In the genomic region with DNA sequence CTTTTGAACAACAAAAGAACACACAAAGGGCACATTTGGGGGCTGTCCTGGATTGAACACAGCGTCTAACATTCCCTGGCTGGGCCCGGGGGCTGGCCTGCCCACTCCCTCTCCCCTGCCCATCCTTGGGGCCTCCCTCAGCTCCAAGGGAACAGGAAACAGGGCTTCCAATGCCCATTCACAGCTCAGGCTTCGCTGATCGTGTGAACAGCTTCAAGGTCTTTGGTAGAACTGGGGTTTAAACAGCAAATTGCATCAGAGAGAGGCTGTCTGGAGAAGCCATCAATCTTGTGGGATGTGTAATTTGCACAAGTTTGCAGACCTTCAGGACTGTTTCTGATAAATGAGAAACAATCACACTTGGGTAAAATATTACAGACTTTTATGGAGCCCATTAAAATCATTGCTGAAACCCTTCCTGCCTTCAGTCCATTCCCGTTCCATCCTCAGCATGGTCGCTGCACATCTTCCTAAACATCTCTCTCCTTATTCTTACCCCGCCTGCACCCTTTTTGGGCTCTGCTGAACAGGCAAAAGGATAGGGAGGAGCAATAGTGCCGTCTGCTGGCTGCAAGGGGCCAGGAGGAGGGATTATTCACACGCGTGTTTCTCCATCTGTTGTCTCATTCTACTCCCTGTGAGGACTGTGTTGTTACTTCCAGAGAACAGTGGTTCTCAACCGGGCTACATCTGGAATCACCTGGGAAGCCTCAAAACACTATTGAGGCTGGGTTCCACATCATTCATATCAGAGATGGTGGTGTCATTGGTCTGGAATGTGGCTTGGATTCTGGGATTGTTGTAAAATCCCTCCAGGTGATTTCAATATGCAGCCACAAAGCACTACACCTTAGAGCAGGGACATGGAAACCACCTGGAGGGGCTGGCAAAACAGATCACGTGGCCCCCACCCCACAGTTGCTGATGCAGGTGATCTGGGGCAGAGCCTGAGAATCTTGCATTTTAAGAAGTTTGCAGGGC, we compare ENCODE assay signal across 8 cellular contexts.
A peak's percentile ranks its signal among the peaks of the same experiment; 100 is the strongest.
DNase-seq lines count a peak whose midpoint lies in the region; TF ChIP-seq lines count a peak whose summit lies in the region.

No MANE protein-coding gene starts in this region.

- peaks cover 33% of the 10 kb centered on the region for H3K4me1 Mint-ChIP-seq in endodermal cell

- no peak for TF ChIP-seq POLR2A in prostate gland (IDR thresholded peaks at IDR 0.05)

- 57 to 70% methylated on average over 8 to 12 of the region's 12 CpGs for WGBS in endodermal cell (ENCODE audit: insufficient coverage in 1 of 2, insufficient read length in 1 of 2), 2 experiments
- 53% methylated on average over 12 of the region's 12 CpGs for WGBS in prostate gland

- no peak overlapping the region for H3K27ac Mint-ChIP-seq in endodermal cell

- H3K9ac ChIP-seq in endodermal cell (ENCODE audit: extremely low read depth, low read length, poor library complexity, severe bottlenecking) = no peak overlapping the region

- H3K36me3 ChIP-seq in endodermal cell (ENCODE audit: control insufficient read depth, insufficient read depth, low read length) (no peaks in the 10 kb centered on the region), prostate gland (no peaks in the 10 kb centered on the region)

- H3K4me3 ChIP-seq in endodermal cell (ENCODE audit: low read length) = no peak overlapping the region
- H3K4me3 ChIP-seq in prostate gland = no peak overlapping the region

- H3K27me3 ChIP-seq in endodermal cell (ENCODE audit: control insufficient read depth, insufficient read depth, low read length, poor library complexity, severe bottlenecking) = peaks cover 66% of the 10 kb centered on the region
- no peaks in the 10 kb centered on the region for H3K27me3 ChIP-seq in prostate gland (replicated peaks; ENCODE audit: insufficient read depth)

- intact Hi-C loops in prostate gland (cut with DNase I) = no loop called here

- H3K27me3 Mint-ChIP-seq in endodermal cell (ENCODE audit: insufficient read depth) = peaks cover 56% of the 10 kb centered on the region

- no peak overlapping the region for H3K4me3 Mint-ChIP-seq in endodermal cell

- H3K4me1 ChIP-seq in endodermal cell (ENCODE audit: control insufficient read depth, insufficient read depth, low read length) (peaks cover 23% of the 10 kb centered on the region), prostate gland (replicated peaks) (no peaks in the 10 kb centered on the region)

- H3K27ac ChIP-seq in endodermal cell (ENCODE audit: low read depth, low read length) (peak overlapping the region; percentile 25), prostate gland (no peak overlapping the region)

- no peaks in the 10 kb centered on the region for H3K36me3 Mint-ChIP-seq in endodermal cell (ENCODE audit: low read depth)

- H3K9me3 Mint-ChIP-seq in endodermal cell = no peaks in the 10 kb centered on the region

- peak; percentile 67 for TF ChIP-seq CTCF in endodermal cell (conservative IDR thresholded peaks at IDR 0.05)
- peak in 2 of 4 experiments; percentile 41 to 53 for TF ChIP-seq CTCF in prostate gland (IDR thresholded peaks at IDR 0.05)

- H3K9me3 ChIP-seq in endodermal cell (ENCODE audit: control insufficient read depth, low read length) (no peaks in the 10 kb centered on the region), prostate gland (no peaks in the 10 kb centered on the region)

- DNase-seq in DMS53 (lab: John Stamatoyannopoulos, UW) (peak; percentile 27), DMS53 treated with DMSO at 0.1 percent for 48 hours (lab: John Stamatoyannopoulos, UW; ENCODE audit: unreplicated experiment) (no peak), NCI-H446 (lab: John Stamatoyannopoulos, UW) (peak; percentile 54 to 79), endodermal cell (peak; percentile 70), prostate gland (ENCODE audit: low spot score) (peak; percentile 13)
- DNase-seq in activated CD8-positive, alpha-beta memory T cell treated with anti-CD3 and anti-CD28 coated beads for 24 hours = no peak
- no peak for DNase-seq in activated CD4-positive, CD25-positive, alpha-beta regulatory T cell treated with anti-CD3 and anti-CD28 coated beads, Interleukin-2, amount 50 U/mL, for 72 hours
- DNase-seq in effector CD4-positive, alpha-beta T cell = no peak

Comparison
In these comparisons a context has a peak if more than half of its experiments do, and no peak if none do; other contexts are left out.
1. DNase-seq: peak in DMS53 (single experiment), NCI-H446 (2 of 2), endodermal cell (single experiment) and prostate gland (single experiment); none in DMS53 treated with DMSO at 0.1 percent for 48 hours (single experiment), activated CD8-positive, alpha-beta memory T cell treated with anti-CD3 and anti-CD28 coated beads for 24 hours (single experiment), activated CD4-positive, CD25-positive, alpha-beta regulatory T cell treated with anti-CD3 and anti-CD28 coated beads, Interleukin-2, amount 50 U/mL, for 72 hours (single experiment) and effector CD4-positive, alpha-beta T cell (single experiment).